1 cellular context compared by ENCODE assay signal in genomic region chr3:11733914-11734313, GRCh38.
TF ChIP-seq lines count a peak whose summit lies in the region.

No MANE protein-coding gene starts in this region.

TF ChIP-seq in HepG2, 621 proteins besides CTCF, POLR2A, EP300 and RAD21 (continued from another document):
- TF ChIP-seq ZNF772 (CRISPR knock-in tag; IDR thresholded peaks at IDR 0.05) (no peak), NFYB (CRISPR knock-in tag; IDR thresholded peaks at IDR 0.05) (peak; percentile 40; the same call in 1 of the 2 replicates), GABPA (IDR thresholded peaks at IDR 0.05; ENCODE audit: low read depth, low read length) (no peak), GABPA (CRISPR knock-in tag; IDR thresholded peaks at IDR 0.05; ENCODE audit: low read depth) (0 out of 2 replicates have a peak, but pooled peaks have one; percentile 35), MBNL3 (CRISPR knock-in tag; conservative IDR thresholded peaks at IDR 0.05) (no peak), ELF1 (CRISPR knock-in tag; IDR thresholded peaks at IDR 0.05) (peak; percentile 69), ZNF546 (CRISPR knock-in tag; conservative IDR thresholded peaks at IDR 0.05) (no peak), BCLAF1 (IDR thresholded peaks at IDR 0.05) (no peak), ZNF619 (CRISPR knock-in tag; IDR thresholded peaks at IDR 0.05) (no peak), REXO4 (CRISPR knock-in tag; IDR thresholded peaks at IDR 0.05; ENCODE audit: borderline replicate concordance) (no peak), GRHL1 (CRISPR knock-in tag; conservative IDR thresholded peaks at IDR 0.05) (no peak), ZNF709 (CRISPR knock-in tag; IDR thresholded peaks at IDR 0.05) (no peak), NR2C2 (CRISPR knock-in tag; IDR thresholded peaks at IDR 0.05; ENCODE audit: borderline replicate concordance) (no peak), GABPB1 (CRISPR knock-in tag; IDR thresholded peaks at IDR 0.05) (0 out of 2 replicates have a peak, but pooled peaks have one; percentile 30), ZIK1 (CRISPR knock-in tag; IDR thresholded peaks at IDR 0.05; ENCODE audit: borderline replicate concordance, low read depth) (no peak), KAT7 (CRISPR knock-in tag; IDR thresholded peaks at IDR 0.05; ENCODE audit: borderline replicate concordance) (no peak), RXRA (CRISPR knock-in tag; IDR thresholded peaks at IDR 0.05) (no peak), PHF20 (CRISPR knock-in tag; IDR thresholded peaks at IDR 0.05) (0 out of 2 replicates have a peak, but pooled peaks have one; percentile 10), FOXA1 (IDR thresholded peaks at IDR 0.05) (no peak), FOXA1 (CRISPR knock-in tag; IDR thresholded peaks at IDR 0.05) (no peak), MAFK (conservative IDR thresholded peaks at IDR 0.05 in 1 of 2, IDR thresholded peaks at IDR 0.05 in 1 of 2; ENCODE audit: low read length in 2 of 2) (no peak), NFRKB (IDR thresholded peaks at IDR 0.05) (no peak), ATF7-NPFF (CRISPR knock-in tag; IDR thresholded peaks at IDR 0.05; ENCODE audit: low read depth) (no peak), YEATS4 (CRISPR knock-in tag; IDR thresholded peaks at IDR 0.05; ENCODE audit: borderline replicate concordance) (no peak)
